ENCODE assay signal across 8 cellular contexts in the genomic region with DNA sequence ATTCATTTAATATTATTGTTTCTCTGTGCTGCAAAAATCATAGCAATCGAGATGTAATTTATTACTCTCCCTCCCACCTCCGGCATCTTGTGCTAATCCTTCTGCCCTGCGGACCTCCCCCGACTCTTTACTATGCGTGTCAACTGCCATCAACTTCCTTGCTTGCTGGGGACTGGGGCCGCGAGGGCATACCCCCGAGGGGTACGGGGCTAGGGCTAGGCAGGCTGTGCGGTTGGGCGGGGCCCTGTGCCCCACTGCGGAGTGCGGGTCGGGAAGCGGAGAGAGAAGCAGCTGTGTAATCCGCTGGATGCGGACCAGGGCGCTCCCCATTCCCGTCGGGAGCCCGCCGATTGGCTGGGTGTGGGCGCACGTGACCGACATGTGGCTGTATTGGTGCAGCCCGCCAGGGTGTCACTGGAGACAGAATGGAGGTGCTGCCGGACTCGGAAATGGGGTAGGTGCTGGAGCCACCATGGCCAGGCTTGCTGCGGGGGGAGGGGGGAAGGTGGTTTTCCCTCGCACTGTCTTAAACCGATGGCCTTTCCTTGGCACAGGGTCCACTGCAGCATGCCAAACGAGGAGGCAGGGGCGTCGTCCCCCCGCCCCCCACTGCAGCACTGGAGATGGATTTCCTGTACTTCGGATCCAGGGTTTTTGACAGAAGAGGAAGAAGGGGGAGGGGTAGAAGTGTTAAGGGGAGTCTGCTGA. TPM values are rescaled to one million over a fixed set of nuclear protein-coding genes. Genes with fewer than 3 reads are reported as not detected.
DNase-seq lines count a peak whose midpoint lies in the region; ATAC-seq and TF ChIP-seq lines count a peak whose summit lies in the region.

A gene (plus strand): TSS at position 414 of the 708 bp plus-strand sequence. CDS start 17,006 bp downstream, outside the sequence.

- H4K20me1 ChIP-seq in GM23338 (replicated peaks; ENCODE audit: insufficient read depth) (no peaks in the 10 kb centered on the region), Loucy (ENCODE audit: insufficient read depth, low read length, poor library complexity, severe bottlenecking) (peaks cover 9% of the 10 kb centered on the region), neural progenitor cell (ENCODE audit: low read depth) (peaks cover 54% of the 10 kb centered on the region)

- WGBS in stomach, 5 donors = 11 to 35% (median 30%) methylated on average over 36 of the region's 36 CpGs

- TF ChIP-seq EP300 in stomach (IDR thresholded peaks at IDR 0.05) = no peak

- intact Hi-C loops in stomach (cut with DNase I; ENCODE audit: low total_unique reads) = no loop called here

- H3K79me2 ChIP-seq in GM23338 (replicated peaks; ENCODE audit: insufficient read depth) (peaks cover 72% of the 10 kb centered on the region), Loucy (ENCODE audit: insufficient read depth, low read length) (peaks cover 44% of the 10 kb centered on the region), neural progenitor cell (ENCODE audit: low read depth) (peaks cover 80% of the 10 kb centered on the region)

- TF ChIP-seq POLR2A in stomach (IDR thresholded peaks at IDR 0.05) = no peak

- H3K27ac ChIP-seq in GM23338 (ENCODE audit: low read depth) (peak within 1 kb of the TSS; percentile 84), SJCRH30 (peak within 1 kb of the TSS; percentile 25), neural progenitor cell (no peak within 1 kb of the TSS), stomach (peak within 1 kb of the TSS; percentile 3 to 79 (median 48))

- H2AFZ ChIP-seq in GM23338 (peak within 1 kb of the TSS; percentile 53), Loucy (ENCODE audit: low read length) (peak within 1 kb of the TSS; percentile 82), neural progenitor cell (replicated peaks) (no peak within 1 kb of the TSS)

- H3K9ac ChIP-seq in Loucy (ENCODE audit: low read depth, low read length, poor library complexity, severe bottlenecking) = peak within 1 kb of the TSS; percentile 69
- no peak within 1 kb of the TSS for H3K9ac ChIP-seq in neural progenitor cell

- H3K4me2 ChIP-seq in GM23338 (peak within 1 kb of the TSS; percentile 89), Loucy (ENCODE audit: low read depth, low read length, poor library complexity, severe bottlenecking) (peak within 1 kb of the TSS; percentile 75), neural progenitor cell (peak within 1 kb of the TSS; percentile 86)

- H3K4me3 Mint-ChIP-seq in GM23338 (peak within 1 kb of the TSS; percentile 77), neural progenitor cell (peak within 1 kb of the TSS; percentile 96)

- H3K36me3 Mint-ChIP-seq in GM23338 (ENCODE audit: low read depth) (no peaks in the 10 kb centered on the region), neural progenitor cell (no peaks in the 10 kb centered on the region)

- H3K27ac Mint-ChIP-seq in GM23338 = peak within 1 kb of the TSS; percentile 83
- peak within 1 kb of the TSS; percentile 57 for H3K27ac Mint-ChIP-seq in neural progenitor cell

- H3K9me3 ChIP-seq in Loucy (ENCODE audit: insufficient read depth, low read depth, low read length) (no peaks in the 10 kb centered on the region), SJCRH30 (replicated peaks) (no peaks in the 10 kb centered on the region), neural progenitor cell (ENCODE audit: low read depth) (no peaks in the 10 kb centered on the region), stomach (no peaks in the 10 kb centered on the region)

- H3K36me3 ChIP-seq in GM23338 (ENCODE audit: insufficient read depth) (no peaks in the 10 kb centered on the region), Loucy (ENCODE audit: insufficient read depth, low read length) (no peaks in the 10 kb centered on the region), SJCRH30 (no peaks in the 10 kb centered on the region), neural progenitor cell (no peaks in the 10 kb centered on the region), stomach (no peaks in the 10 kb centered on the region)

- H3K4me3 ChIP-seq in GM23338 (peak within 1 kb of the TSS; percentile 75), Loucy (ENCODE audit: low read length, poor library complexity, severe bottlenecking) (peak within 1 kb of the TSS; percentile 92), SJCRH30 (peak within 1 kb of the TSS; percentile 69), neural progenitor cell (peak within 1 kb of the TSS; percentile 66), stomach (peak within 1 kb of the TSS; percentile 49 to 64 (median 56))

- DNase-seq in EL (peak; percentile 93), GM23338 (ENCODE audit: low spot score) (peak; percentile 95), SJCRH30 (peak; percentile 93), foreskin melanocyte (peak; percentile 80), neural progenitor cell (ENCODE audit: low spot score) (peak; percentile 94), stomach (peak; percentile 69)
- DNase-seq in activated gamma-delta T cell treated with anti-CD3 and anti-CD28 coated beads, Interleukin-2, amount 50 U/mL, for 16 hours (ENCODE audit: low read depth) = peak; percentile 66

- H3K4me1 ChIP-seq in GM23338 (ENCODE audit: insufficient read depth) (peaks cover 23% of the 10 kb centered on the region), Loucy (ENCODE audit: insufficient read depth, low read length, poor library complexity, severe bottlenecking) (peaks cover 17% of the 10 kb centered on the region), SJCRH30 (no peaks in the 10 kb centered on the region; the same call in 1 of the 2 replicates), neural progenitor cell (peaks cover 15% of the 10 kb centered on the region), stomach (peaks cover 0 to 49% (median 22%) of the 10 kb centered on the region in 4 donors)

- TF ChIP-seq CTCF in GM23338 (conservative IDR thresholded peaks at IDR 0.05; ENCODE audit: low read depth in 2 of 2) (no peak), Loucy (conservative IDR thresholded peaks at IDR 0.05; ENCODE audit: low read length) (no peak), neural progenitor cell (IDR thresholded peaks at IDR 0.05) (peak; percentile 6), stomach (IDR thresholded peaks at IDR 0.05) (no peak)

- H3K9me2 ChIP-seq in GM23338 (ENCODE audit: insufficient read depth) (no peaks in the 10 kb centered on the region), Loucy (replicated peaks; ENCODE audit: low read depth, low read length) (no peaks in the 10 kb centered on the region)

- H3K9me3 Mint-ChIP-seq in GM23338 (no peaks in the 10 kb centered on the region), neural progenitor cell (no peaks in the 10 kb centered on the region)

- H3K27me3 Mint-ChIP-seq in GM23338 (ENCODE audit: insufficient read depth, low read depth, poor library complexity) (peaks cover 3% of the 10 kb centered on the region), neural progenitor cell (ENCODE audit: insufficient read depth, low read depth) (peaks cover 2% of the 10 kb centered on the region)

- peak; percentile 99 for ATAC-seq in GM23338

- peaks cover 9% of the 10 kb centered on the region for H3F3A ChIP-seq in GM23338 (replicated peaks; ENCODE audit: low read depth)
- no peaks in the 10 kb centered on the region for H3F3A ChIP-seq in Loucy (ENCODE audit: low read depth)
- peaks cover 19% of the 10 kb centered on the region for H3F3A ChIP-seq in neural progenitor cell (ENCODE audit: low read depth)

- H3K27me3 ChIP-seq in GM23338 (ENCODE audit: insufficient read depth) (no peaks in the 10 kb centered on the region), Loucy (ENCODE audit: insufficient read depth, low read length, poor library complexity, severe bottlenecking) (no peaks in the 10 kb centered on the region), SJCRH30 (no peaks in the 10 kb centered on the region), neural progenitor cell (no peaks in the 10 kb centered on the region), stomach (no peaks in the 10 kb centered on the region)

- H3K4me1 Mint-ChIP-seq in GM23338 = peaks cover 12% of the 10 kb centered on the region
- peaks cover 22% of the 10 kb centered on the region for H3K4me1 Mint-ChIP-seq in neural progenitor cell

TF ChIP-seq in GM23338, 12 proteins besides CTCF, POLR2A, EP300 and RAD21:
- TF ChIP-seq NANOG (IDR thresholded peaks at IDR 0.05; ENCODE audit: borderline replicate concordance) (no peak), CREB1 (CRISPR knock-in tag; IDR thresholded peaks at IDR 0.05; ENCODE audit: low read depth) (peak; percentile 44)
TF ChIP-seq in GM23338: peak in this region for 1.

RNA-seq across cellular contexts. Expression of the gene that starts here (rescaled TPM):
- 45.3 and 62.9 TPM in 2 replicates for total RNA-seq in GM23338 (2014; rRNA removed; shearing (Covaris generic))
- polyA plus RNA-seq in GM23338 (2016; fragmentation: Nextera tagmentation; extraction: Ambion mirVana) (34.8 and 42.4 TPM in 2 replicates), stomach (1 to 10 TPM; 2.0 to 3.2 (median 2.4) TPM)
- 35.9 and 39.6 TPM in 2 replicates for total RNA-seq in SJCRH30 (2014; rRNA removed; shearing (Covaris generic))
- total RNA-seq in neural progenitor cell (ENCODE audit: low replicate concordance) (39.7 and 51.7 TPM in 2 replicates), stomach (100 to 1,000 TPM in 1 of 5 donors, 10 to 100 TPM in 4; 20.0 to 175 (median 54.8) TPM)
